ENCODE assay signal across 8 cellular contexts in genomic region chr12:27710592-27711311, GRCh38. TPM values are rescaled to one million over a fixed set of nuclear protein-coding genes. Genes with fewer than 3 reads are reported as not detected.
DNase-seq lines count a peak whose midpoint lies in the region; ATAC-seq, FAIRE-seq and TF ChIP-seq lines count a peak whose summit lies in the region.

Gene MRPS35 (plus strand): TSS chr12:27710832. CDS start chr12:27710844, 12 bp downstream.

- no peaks in the 10 kb centered on the region for H3K27me3 Mint-ChIP-seq in central memory CD8-positive, alpha-beta T cell

- peaks cover 12% of the 10 kb centered on the region for H3K36me3 Mint-ChIP-seq in central memory CD8-positive, alpha-beta T cell (ENCODE audit: insufficient read depth)

- H3K36me3 ChIP-seq in kidney (ENCODE audit: control insufficient read depth in 1 of 2, insufficient read depth in 2 of 2, low read length in 2 of 2): no peaks in the 10 kb centered on the region

- H3K27ac Mint-ChIP-seq in central memory CD8-positive, alpha-beta T cell (ENCODE audit: low read depth): peak within 1 kb of the TSS; percentile 92

- peaks cover 4% of the 10 kb centered on the region in 2 donors for H3K4me1 ChIP-seq in kidney (ENCODE audit: control insufficient read depth in 1 of 2, insufficient read depth in 1 of 2, low read depth in 1 of 2, low read length in 2 of 2)

- TF ChIP-seq POLR2A in GM18951 (IDR thresholded peaks at IDR 0.05; ENCODE audit: extremely low read depth, insufficient read depth, insufficient read length): peak; percentile 97

- H3K4me3 ChIP-seq in AG10803 (ENCODE audit: low read length) (peak within 1 kb of the TSS; percentile 95), kidney (ENCODE audit: low read length in 2 of 2) (peak within 1 kb of the TSS; percentile 89 to 97)

- in situ Hi-C loops in GM18951 (cut with MboI; ENCODE audit: low sequenced_read_pairs, unreplicated experiment): no loop called here

- DNase-seq in AG10803 (ENCODE audit: low read depth) (peak; percentile 94), NCI-H446 (lab: John Stamatoyannopoulos, UW) (peak; percentile 61 to 87), kidney (peak; percentile 96)
- peak; percentile 86 for DNase-seq in central memory CD8-positive, alpha-beta T cell (ENCODE audit: low spot score in 2 of 2)
- peak; percentile 81 to 88 for DNase-seq in stimulated activated CD4-positive, alpha-beta T cell treated with anti-CD3 and anti-CD28 coated beads, Interleukin-15, amount 100 ng/mL, for 1 hour (ENCODE audit: low read depth in 1 of 2, low spot score in 1 of 2)

- no peak for TF ChIP-seq CTCF in AG10803 (conservative IDR thresholded peaks at IDR 0.05; ENCODE audit: low read length)
- TF ChIP-seq CTCF in kidney (IDR thresholded peaks at IDR 0.05; ENCODE audit: borderline replicate concordance, extremely low read depth, insufficient read depth): no peak

- peak within 1 kb of the TSS; percentile 80 to 93 for H3K9ac ChIP-seq in kidney (ENCODE audit: low read length in 2 of 2)

- H3K4me3 Mint-ChIP-seq in central memory CD8-positive, alpha-beta T cell: peak within 1 kb of the TSS; percentile 91

- peak within 1 kb of the TSS; percentile 26 to 76 for H3K27ac ChIP-seq in kidney (ENCODE audit: low read depth in 2 of 2, low read length in 2 of 2)

- H3K9me3 ChIP-seq in kidney (ENCODE audit: control insufficient read depth in 1 of 2, low read length in 2 of 2): no peaks in the 10 kb centered on the region

- intact Hi-C loops in kidney (cut with DNase I): no loop called here

- FAIRE-seq in kidney (lab: Jason Lieb, UNC): no peak

- no peaks in the 10 kb centered on the region for H3K9me3 Mint-ChIP-seq in central memory CD8-positive, alpha-beta T cell

- peak; percentile 97 for ATAC-seq in HG03175 (IDR thresholded peaks at IDR 0.05; ENCODE audit: unreplicated experiment)
- ATAC-seq in activated CD4-positive, CD25-positive, alpha-beta regulatory T cell treated with anti-CD3 and anti-CD28 coated beads, Interleukin-2, amount 50 U/mL, for 24 hours: peak; percentile 97 to 99
- ATAC-seq in central memory CD8-positive, alpha-beta T cell (replicated peaks; ENCODE audit: extremely low read depth, poor library complexity, severe bottlenecking): peak; percentile 97

- H3K4me1 Mint-ChIP-seq in central memory CD8-positive, alpha-beta T cell: peaks cover 24% of the 10 kb centered on the region

RNA-seq across cellular contexts. Expression of gene MRPS35, which starts in this region (rescaled TPM):
- 40.1 TPM for total RNA-seq in kidney
- 97.8 TPM for polyA plus RNA-seq in kidney (ENCODE audit: insufficient read depth, low read depth, low replicate concordance)

Comparison
In these comparisons a context has a peak if more than half of its experiments do, and no peak if none do; other contexts are left out.
1. Peak in every context shown above with its lines: DNase-seq, ATAC-seq, H3K4me3 ChIP-seq and H3K27ac ChIP-seq.